Comparison of ENCODE assay signal across 8 cellular contexts in genomic region chr12:46268349-46268616, GRCh38. TPM values are rescaled to one million over a fixed set of nuclear protein-coding genes. Genes with fewer than 3 reads are reported as not detected.
DNase-seq lines count a peak whose midpoint lies in the region; ATAC-seq, FAIRE-seq and TF ChIP-seq lines count a peak whose summit lies in the region.

No MANE protein-coding gene starts in this region.

- H3K36me3 Mint-ChIP-seq in natural killer cell (no peaks in the 10 kb centered on the region), astrocyte (ENCODE audit: low read depth, unreplicated experiment) (no peaks in the 10 kb centered on the region)
- no peaks in the 10 kb centered on the region for H3K36me3 Mint-ChIP-seq in natural killer cell treated with Interleukin-12 subunit alpha and Interleukin-12 subunit beta and Interleukin-15 and Interleukin-18, amount 100 ng/mL, for 72 hours

- H3K9me3 Mint-ChIP-seq in natural killer cell (no peaks in the 10 kb centered on the region), astrocyte (ENCODE audit: unreplicated experiment) (no peaks in the 10 kb centered on the region)
- no peaks in the 10 kb centered on the region for H3K9me3 Mint-ChIP-seq in natural killer cell treated with Interleukin-12 subunit alpha and Interleukin-12 subunit beta and Interleukin-15 and Interleukin-18, amount 100 ng/mL, for 72 hours

- 1% methylated on average over 16 of the region's 16 CpGs for WGBS in liver

- intact Hi-C loops in natural killer cell (cut with micrococcal nuclease), result loop anchor here (2.0 to 5.0 kb wide), 5 partner anchors 105 to 949 kb away; partner anchors contain the start of genes ARID2 and SLC38A2
- intact Hi-C loops in uterus (cut with DNase I; ENCODE audit: low total_unique reads), result no loop called here

- TF ChIP-seq CTCF in natural killer cell (IDR thresholded peaks at IDR 0.05) (no peak), astrocyte (IDR thresholded peaks at IDR 0.05; ENCODE audit: insufficient read depth, low read depth, low read length) (no peak), liver (IDR thresholded peaks at IDR 0.05; ENCODE audit: low read depth, low read length, missing input control) (no peak), uterus (IDR thresholded peaks at IDR 0.05) (no peak)

- peak in 1 of 2 donors; percentile 7 for TF ChIP-seq POLR2A in uterus (IDR thresholded peaks at IDR 0.05)

- H3K4me1 ChIP-seq in astrocyte (ENCODE audit: insufficient read depth, low read length), result peaks cover 18% of the 10 kb centered on the region
- H3K4me1 ChIP-seq in liver (ENCODE audit: control insufficient read depth in 4 of 4, insufficient read depth in 4 of 4, low read length in 3 of 4), result peaks cover 0 to 30% (median 23%) of the 10 kb centered on the region in 4 donors
- H3K4me1 ChIP-seq in uterus, result no peaks in the 10 kb centered on the region

- DNase-seq in natural killer cell (no peak), astrocyte (ENCODE audit: low read depth) (peak; percentile 6), uterus (no peak), SIG-M5 treated with dmso at 0.1 percent for 504 hours (lab: John Stamatoyannopoulos, UW; ENCODE audit: unreplicated experiment) (no peak)
- DNase-seq in natural killer cell treated with Interleukin-12 subunit alpha and Interleukin-12 subunit beta and Interleukin-15 and Interleukin-18, amount 100 ng/mL, for 72 hours (ENCODE audit: low spot score), result no peak

- H4K20me1 ChIP-seq in astrocyte (ENCODE audit: insufficient read depth, low read length), result peaks cover 21% of the 10 kb centered on the region

- no peak overlapping the region for H3K4me3 Mint-ChIP-seq in natural killer cell
- no peak overlapping the region for H3K4me3 Mint-ChIP-seq in natural killer cell treated with Interleukin-12 subunit alpha and Interleukin-12 subunit beta and Interleukin-15 and Interleukin-18, amount 100 ng/mL, for 72 hours
- no peak overlapping the region for H3K4me3 Mint-ChIP-seq in astrocyte (ENCODE audit: unreplicated experiment)

- peak overlapping the region; percentile 90 for H3K9ac ChIP-seq in astrocyte (ENCODE audit: low read length)
- peak overlapping the region; percentile 13 to 24 for H3K9ac ChIP-seq in liver (ENCODE audit: low read depth in 1 of 2, low read length in 2 of 2)

- no peaks in the 10 kb centered on the region for H3K36me3 ChIP-seq in astrocyte (ENCODE audit: insufficient read depth, low read length)
- no peaks in the 10 kb centered on the region for H3K36me3 ChIP-seq in liver (ENCODE audit: control insufficient read depth in 4 of 4, insufficient read depth in 3 of 4, low read depth in 1 of 4, low read length in 3 of 4)
- H3K36me3 ChIP-seq in uterus, result no peaks in the 10 kb centered on the region

- H3K4me3 ChIP-seq in astrocyte (ENCODE audit: insufficient read depth, low read depth, low read length) (peak overlapping the region; percentile 90), liver (ENCODE audit: low read depth in 1 of 3, low read length in 3 of 3) (peak overlapping the region; percentile 62 to 79 (median 65)), uterus (peak overlapping the region; percentile 61 to 77)

- ATAC-seq in natural killer cell (peak in 2 of 3 donors; percentile 0 to 1), GM21367 (IDR thresholded peaks at IDR 0.05; ENCODE audit: unreplicated experiment) (no peak), GM19328 (IDR thresholded peaks at IDR 0.05; ENCODE audit: unreplicated experiment) (no peak)
- no peak for ATAC-seq in natural killer cell treated with Interleukin-12 subunit alpha and Interleukin-12 subunit beta and Interleukin-15 and Interleukin-18, amount 100 ng/mL, for 72 hours

- peak overlapping the region; percentile 96 for H2AFZ ChIP-seq in astrocyte (ENCODE audit: low read depth, low read length)

- H3K27me3 Mint-ChIP-seq in natural killer cell (ENCODE audit: low read depth in 2 of 2), result no peaks in the 10 kb centered on the region
- no peaks in the 10 kb centered on the region for H3K27me3 Mint-ChIP-seq in natural killer cell treated with Interleukin-12 subunit alpha and Interleukin-12 subunit beta and Interleukin-15 and Interleukin-18, amount 100 ng/mL, for 72 hours
- no peaks in the 10 kb centered on the region for H3K27me3 Mint-ChIP-seq in astrocyte (ENCODE audit: low read depth, unreplicated experiment)

- H3K9me3 ChIP-seq in astrocyte (ENCODE audit: insufficient read depth, low read depth, low read length) (no peaks in the 10 kb centered on the region), liver (ENCODE audit: control insufficient read depth in 4 of 4, low read length in 3 of 4) (no peaks in the 10 kb centered on the region), uterus (no peaks in the 10 kb centered on the region)

- H3K4me2 ChIP-seq in astrocyte (ENCODE audit: low read length), result peak overlapping the region; percentile 95

- H3K79me2 ChIP-seq in astrocyte (ENCODE audit: insufficient read depth, low read length), result peaks cover 53% of the 10 kb centered on the region

- no peaks in the 10 kb centered on the region for H3K27me3 ChIP-seq in astrocyte (ENCODE audit: insufficient read depth, low read length)
- no peaks in the 10 kb centered on the region for H3K27me3 ChIP-seq in liver (ENCODE audit: control insufficient read depth in 4 of 4, insufficient read depth in 4 of 4, low read length in 3 of 4)
- no peaks in the 10 kb centered on the region for H3K27me3 ChIP-seq in uterus

- FAIRE-seq in astrocyte (lab: Jason Lieb, UNC), result no peak

- peaks cover 11 to 17% of the 10 kb centered on the region in 2 donors for H3K4me1 Mint-ChIP-seq in natural killer cell
- peaks cover 13 to 23% of the 10 kb centered on the region in 2 donors for H3K4me1 Mint-ChIP-seq in natural killer cell treated with Interleukin-12 subunit alpha and Interleukin-12 subunit beta and Interleukin-15 and Interleukin-18, amount 100 ng/mL, for 72 hours (ENCODE audit: low read depth in 2 of 2)
- peaks cover 9% of the 10 kb centered on the region for H3K4me1 Mint-ChIP-seq in astrocyte (ENCODE audit: low read depth, unreplicated experiment)

- H3K27ac Mint-ChIP-seq in natural killer cell (no peak overlapping the region), astrocyte (ENCODE audit: unreplicated experiment) (no peak overlapping the region)
- no peak overlapping the region for H3K27ac Mint-ChIP-seq in natural killer cell treated with Interleukin-12 subunit alpha and Interleukin-12 subunit beta and Interleukin-15 and Interleukin-18, amount 100 ng/mL, for 72 hours

- TF ChIP-seq RAD21 in liver (IDR thresholded peaks at IDR 0.05), result no peak

- H3K27ac ChIP-seq in astrocyte (ENCODE audit: low read depth, low read length) (peak overlapping the region; percentile 67), liver (ENCODE audit: low read depth in 1 of 2, low read length in 2 of 2) (peak overlapping the region; percentile 70 to 77), uterus (peak overlapping the region; percentile 85 to 89)

TF ChIP-seq in liver, 16 proteins besides CTCF, POLR2A, EP300 and RAD21:
- TF ChIP-seq RXRA (IDR thresholded peaks at IDR 0.05) (no peak), YY1 (IDR thresholded peaks at IDR 0.05) (no peak), JUND (IDR thresholded peaks at IDR 0.05) (no peak), SP1 (IDR thresholded peaks at IDR 0.05) (no peak), NR2F2 (IDR thresholded peaks at IDR 0.05) (no peak), FOXA1 (IDR thresholded peaks at IDR 0.05) (no peak), HNF4G (IDR thresholded peaks at IDR 0.05) (no peak), TAF1 (conservative IDR thresholded peaks at IDR 0.05) (no peak), ATF3 (IDR thresholded peaks at IDR 0.05) (no peak)
- TF ChIP-seq, protein P1, sequence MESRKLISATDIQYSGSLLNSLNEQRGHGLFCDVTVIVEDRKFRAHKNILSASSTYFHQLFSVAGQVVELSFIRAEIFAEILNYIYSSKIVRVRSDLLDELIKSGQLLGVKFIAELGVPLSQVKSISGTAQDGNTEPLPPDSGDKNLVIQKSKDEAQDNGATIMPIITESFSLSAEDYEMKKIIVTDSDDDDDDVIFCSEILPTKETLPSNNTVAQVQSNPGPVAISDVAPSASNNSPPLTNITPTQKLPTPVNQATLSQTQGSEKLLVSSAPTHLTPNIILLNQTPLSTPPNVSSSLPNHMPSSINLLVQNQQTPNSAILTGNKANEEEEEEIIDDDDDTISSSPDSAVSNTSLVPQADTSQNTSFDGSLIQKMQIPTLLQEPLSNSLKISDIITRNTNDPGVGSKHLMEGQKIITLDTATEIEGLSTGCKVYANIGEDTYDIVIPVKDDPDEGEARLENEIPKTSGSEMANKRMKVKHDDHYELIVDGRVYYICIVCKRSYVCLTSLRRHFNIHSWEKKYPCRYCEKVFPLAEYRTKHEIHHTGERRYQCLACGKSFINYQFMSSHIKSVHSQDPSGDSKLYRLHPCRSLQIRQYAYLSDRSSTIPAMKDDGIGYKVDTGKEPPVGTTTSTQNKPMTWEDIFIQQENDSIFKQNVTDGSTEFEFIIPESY (IDR thresholded peaks at IDR 0.05), result no peak

RNA-seq across cellular contexts. Expression of gene SLC38A1, which starts 0.6 kb away (rescaled TPM):
- 100 to 1,000 TPM; 295 to 385 (median 354) TPM for total RNA-seq in natural killer cell
- 100 to 1,000 TPM; 142 to 169 TPM for total RNA-seq in natural killer cell treated with Interleukin-12 subunit alpha and Interleukin-12 subunit beta and Interleukin-15 and Interleukin-18, amount 100 ng/mL, for 72 hours
- 141 and 160 TPM in 2 replicates for total RNA-seq in astrocyte
- 10 to 100 TPM in 1 of 2 donors, 1 to 10 TPM in 1; 8.4 to 10.7 TPM for total RNA-seq in liver
- 10 to 100 TPM in 1 of 2 donors, 1 to 10 TPM in 1; 6.2 to 14.9 TPM for polyA plus RNA-seq in liver
- 10 to 100 TPM; 27.1 to 93.6 (median 64.1) TPM for total RNA-seq in uterus

Comparison
In these comparisons a context has a peak if more than half of its experiments do, and no peak if none do; other contexts are left out.
1. ATAC-seq: peak in natural killer cell (2 of 3); none in natural killer cell treated with Interleukin-12 subunit alpha and Interleukin-12 subunit beta and Interleukin-15 and Interleukin-18, amount 100 ng/mL, for 72 hours (0 of 2), GM21367 (single experiment) and GM19328 (single experiment).
2. Peak in every context shown above with its lines, with median percentiles within 50 percentile points of each other: H3K27ac ChIP-seq and H3K4me3 ChIP-seq.